In the genomic region with DNA sequence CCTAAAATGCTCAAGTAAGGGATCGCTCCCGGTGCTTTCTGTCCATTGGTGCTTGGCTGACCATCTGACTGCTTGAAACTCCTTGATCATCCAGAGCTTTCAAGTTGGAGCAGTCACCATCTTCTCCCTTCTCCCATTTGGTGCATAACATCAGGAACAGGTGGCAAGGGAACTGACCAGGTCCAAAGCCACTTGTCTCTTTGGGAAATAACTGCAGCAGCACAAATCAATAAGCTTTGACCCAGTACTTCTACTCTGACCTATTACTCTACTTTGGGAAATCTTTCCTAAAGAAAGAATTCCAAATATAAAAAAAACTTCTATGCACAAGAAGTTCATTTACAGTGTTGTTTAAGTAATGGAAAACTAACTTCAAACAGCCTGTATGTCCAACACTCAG, we compare ENCODE assay signal across 33 cellular contexts.
"Had no signal": no experiment of that assay in that cellular context is flagged by ENCODE, and none has a peak within 500 bp of the region (broad histone marks: within the 10 kb centered on the region; RNA-seq: fewer than 3 reads in every experiment).

No MANE protein-coding gene starts in this region.

- H3K9ac ChIP-seq: KMS-11 had no signal

- H3K36me3 ChIP-seq: MG63 had no signal

- H3K27me3 ChIP-seq: MG63 had no signal

- H3K4me2 ChIP-seq: KMS-11 had no signal

- H3K27ac ChIP-seq: KMS-11 had no signal

- DNase-seq: Kasumi-1, MG63, MM.1S, MV-4-11, NCI-H1048, NCI-H1092, NCI-H1092 treated with DMSO at 0.1 percent for 48 hours, NCI-H1105, NCI-H1105 treated with DMSO at 0.1 percent for 48 hours, NCI-H1417, NCI-H1436, NCI-H1436 treated with DMSO at 0.1 percent for 48 hours, NCI-H146, NCI-H1694, NCI-H1694 treated with DMSO at 0.1 percent for 48 hours, NCI-H187, NCI-H187 treated with DMSO at 0.1 percent for 48 hours, NCI-H1930, NCI-H2029, NCI-H2029 treated with DMSO at 0.1 percent for 48 hours, NCI-H2081, NCI-H2081 treated with DMSO at 0.1 percent for 48 hours, NCI-H2107, NCI-H2171, NCI-H2171 treated with DMSO at 0.1 percent for 48 hours, NCI-H2227 treated with DMSO at 0.1 percent for 48 hours, NCI-H226, NCI-H345, NCI-H446, NCI-H446 treated with DMSO at 0.1 percent for 48 hours, NCI-H510A, NCI-H510A treated with DMSO at 0.1 percent for 48 hours had no signal

- H3K4me3 ChIP-seq: MG63 had no signal

- H3K9me3 ChIP-seq: MG63 had no signal
